ENCODE assay signal across 26 cellular contexts in the genomic region with DNA sequence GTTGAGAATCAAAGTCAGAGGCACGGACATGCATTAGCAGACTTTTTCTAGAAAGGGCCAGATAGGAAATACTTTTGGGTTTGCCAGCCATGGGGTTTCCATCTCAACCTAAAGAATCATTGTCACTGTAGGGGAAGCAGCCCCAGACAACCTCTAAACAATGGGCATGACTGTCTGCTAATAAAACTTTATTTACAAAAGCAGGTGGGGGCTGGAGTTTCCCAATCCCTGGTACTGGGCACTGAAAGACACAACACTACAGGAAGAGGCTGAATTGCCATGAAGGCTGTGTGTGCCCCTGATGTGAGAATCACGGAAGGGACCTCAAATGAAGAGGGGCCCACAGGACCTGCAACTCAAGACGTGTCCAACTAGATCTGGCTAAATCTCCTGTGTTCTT.
A peak's percentile ranks its signal among the peaks of the same experiment; 100 is the strongest.
DNase-seq lines count a peak whose midpoint lies in the region; ATAC-seq lines count a peak whose summit lies in the region.
"Had no signal": no experiment of that assay in that cellular context is flagged by ENCODE, and none has a peak within 500 bp of the region (broad histone marks: within the 10 kb centered on the region; RNA-seq: fewer than 3 reads in every experiment).

No MANE protein-coding gene starts in this region.

- peaks cover 48% of the 10 kb centered on the region for H3K4me1 Mint-ChIP-seq in activated CD4-positive, alpha-beta T cell treated with anti-CD3 and anti-CD28 coated beads for 36 hours
- peaks cover 33 to 50% (median 50%) of the 10 kb centered on the region in 3 donors for H3K4me1 Mint-ChIP-seq in CD8-positive, alpha-beta memory T cell
- peaks cover 42% of the 10 kb centered on the region for H3K4me1 Mint-ChIP-seq in activated T-helper 2 cell treated with anti-CD3 and anti-CD28 coated beads, Interferon-gamma antibody, Interleukin-2, Interleukin-4, amounts not matched to agents 10 μg/mL and 5 μg/mL and 100 μg/mL, durations not matched to agents 14 hours and 24 hours and 36 hours (ENCODE audit: low read depth)
- H3K4me1 Mint-ChIP-seq in immature natural killer cell, result peaks cover 26 to 47% of the 10 kb centered on the region in 2 donors

- no peak overlapping the region for H3K4me3 Mint-ChIP-seq in activated CD4-positive, alpha-beta T cell treated with anti-CD3 and anti-CD28 coated beads for 36 hours
- H3K4me3 Mint-ChIP-seq in CD8-positive, alpha-beta memory T cell, result no peak overlapping the region
- no peak overlapping the region for H3K4me3 Mint-ChIP-seq in activated T-helper 2 cell treated with anti-CD3 and anti-CD28 coated beads, Interferon-gamma antibody, Interleukin-2, Interleukin-4, amounts not matched to agents 10 μg/mL and 5 μg/mL and 100 μg/mL, durations not matched to agents 14 hours and 24 hours and 36 hours (ENCODE audit: low read depth)
- no peak overlapping the region for H3K4me3 Mint-ChIP-seq in immature natural killer cell
- H3K4me3 Mint-ChIP-seq: T-helper 1 cell treated with Interleukin-12 subunit alpha and Interleukin-12 subunit beta and Interleukin-4 antibody, amounts not matched to agents 30 μg/mL and 1 μg/mL, for 36 hours; type B pancreatic cell had no signal

- no peaks in the 10 kb centered on the region for H3K9me3 Mint-ChIP-seq in activated CD4-positive, alpha-beta T cell treated with anti-CD3 and anti-CD28 coated beads for 36 hours (ENCODE audit: low read depth)
- H3K9me3 Mint-ChIP-seq in CD8-positive, alpha-beta memory T cell, result no peaks in the 10 kb centered on the region
- no peaks in the 10 kb centered on the region for H3K9me3 Mint-ChIP-seq in activated T-helper 2 cell treated with anti-CD3 and anti-CD28 coated beads, Interferon-gamma antibody, Interleukin-2, Interleukin-4, amounts not matched to agents 10 μg/mL and 5 μg/mL and 100 μg/mL, durations not matched to agents 14 hours and 24 hours and 36 hours
- no peaks in the 10 kb centered on the region for H3K9me3 Mint-ChIP-seq in immature natural killer cell
- H3K9me3 Mint-ChIP-seq: T-helper 1 cell treated with Interleukin-12 subunit alpha and Interleukin-12 subunit beta and Interleukin-4 antibody, amounts not matched to agents 30 μg/mL and 1 μg/mL, for 36 hours; type B pancreatic cell had no signal

- H3K27me3 ChIP-seq in CD8-positive, alpha-beta memory T cell (ENCODE audit: insufficient read depth, low read length, poor library complexity, severe bottlenecking), result no peaks in the 10 kb centered on the region
- H3K27me3 ChIP-seq: gastroesophageal sphincter had no signal

- H3K4me1 ChIP-seq in CD8-positive, alpha-beta memory T cell (ENCODE audit: insufficient read depth, low read length), result peaks cover 32% of the 10 kb centered on the region
- H3K4me1 ChIP-seq: gastroesophageal sphincter had no signal

- no peaks in the 10 kb centered on the region for H3K9me3 ChIP-seq in CD8-positive, alpha-beta memory T cell (ENCODE audit: low read length)
- H3K9me3 ChIP-seq: gastroesophageal sphincter had no signal

- peak overlapping the region; percentile 10 for H3K27ac Mint-ChIP-seq in activated CD4-positive, alpha-beta T cell treated with anti-CD3 and anti-CD28 coated beads for 36 hours
- H3K27ac Mint-ChIP-seq in CD8-positive, alpha-beta memory T cell, result peak overlapping the region in 6 of 8 donors; percentile 17 to 82 (median 64)
- H3K27ac Mint-ChIP-seq in activated T-helper 2 cell treated with anti-CD3 and anti-CD28 coated beads, Interferon-gamma antibody, Interleukin-2, Interleukin-4, amounts not matched to agents 10 μg/mL and 5 μg/mL and 100 μg/mL, durations not matched to agents 14 hours and 24 hours and 36 hours, result peak overlapping the region; percentile 33
- peak overlapping the region in 4 of 6 donors; percentile 6 to 68 (median 44) for H3K27ac Mint-ChIP-seq in immature natural killer cell
- H3K27ac Mint-ChIP-seq: type B pancreatic cell had no signal

- intact Hi-C loops in activated CD4-positive, alpha-beta T cell treated with anti-CD3 and anti-CD28 coated beads for 36 hours (cut with DNase I, micrococcal nuclease), result no loop called here
- intact Hi-C loops in activated T-helper 2 cell treated with anti-CD3 and anti-CD28 coated beads, Interferon-gamma antibody, Interleukin-2, Interleukin-4, amounts not matched to agents 10 μg/mL and 5 μg/mL and 100 μg/mL, durations not matched to agents 14 hours and 24 hours and 36 hours (cut with micrococcal nuclease), result no loop called here

- ATAC-seq in activated CD4-positive, alpha-beta T cell treated with anti-CD3 and anti-CD28 coated beads for 36 hours, result no peak
- ATAC-seq in GM18868 (IDR thresholded peaks at IDR 0.05; ENCODE audit: unreplicated experiment), result no peak
- ATAC-seq: gastroesophageal sphincter, sciatic nerve had no signal

- in situ Hi-C loops in ACHN (cut with HindIII; ENCODE audit: low pct_ligation_motif_present, low pct_unique_long_range_greater_than_20kb, low sequenced_read_pairs), result no loop called here
- in situ Hi-C loops in G401 (cut with HindIII; ENCODE audit: low sequenced_read_pairs), result loop anchor here (5.0 kb wide), 1 partner anchor 116 kb away; no protein-coding TSS in a partner anchor

- peaks cover 75% of the 10 kb centered on the region for H3K36me3 Mint-ChIP-seq in activated CD4-positive, alpha-beta T cell treated with anti-CD3 and anti-CD28 coated beads for 36 hours (ENCODE audit: low read depth)
- H3K36me3 Mint-ChIP-seq in CD8-positive, alpha-beta memory T cell, result peaks cover 22 to 98% (median 31%) of the 10 kb centered on the region in 3 donors
- peaks cover 90% of the 10 kb centered on the region for H3K36me3 Mint-ChIP-seq in activated T-helper 2 cell treated with anti-CD3 and anti-CD28 coated beads, Interferon-gamma antibody, Interleukin-2, Interleukin-4, amounts not matched to agents 10 μg/mL and 5 μg/mL and 100 μg/mL, durations not matched to agents 14 hours and 24 hours and 36 hours (ENCODE audit: low read depth)
- H3K36me3 Mint-ChIP-seq in immature natural killer cell, result peaks cover 25 to 62% (median 44%) of the 10 kb centered on the region in 3 donors
- H3K36me3 Mint-ChIP-seq: type B pancreatic cell had no signal

- CTCF ChIA-PET in activated CD4-positive, alpha-beta T cell treated with anti-CD3 and anti-CD28 coated beads for 36 hours (lab: Charles Lee), result interaction anchor here (0.6 kb wide), 1 partner anchor 68 kb away, joined by 4 read pairs; no protein-coding TSS in a partner anchor
- CTCF ChIA-PET in CD8-positive, alpha-beta memory T cell (lab: Charles Lee), result no interaction called here

- POLR2A ChIA-PET in activated CD4-positive, alpha-beta T cell treated with anti-CD3 and anti-CD28 coated beads for 36 hours (lab: Charles Lee), result no interaction called here
- POLR2A ChIA-PET in CD8-positive, alpha-beta memory T cell (lab: Charles Lee), result no interaction called here

- H3K27ac ChIP-seq in CD8-positive, alpha-beta memory T cell (ENCODE audit: low read depth, low read length), result no peak overlapping the region
- H3K27ac ChIP-seq: 22Rv1, cardiac muscle cell, coronary artery, gastroesophageal sphincter, RWPE1 had no signal

- H3K27me3 Mint-ChIP-seq in activated CD4-positive, alpha-beta T cell treated with anti-CD3 and anti-CD28 coated beads for 36 hours, result no peaks in the 10 kb centered on the region
- peaks cover 0 to 2% of the 10 kb centered on the region in 2 donors for H3K27me3 Mint-ChIP-seq in CD8-positive, alpha-beta memory T cell
- no peaks in the 10 kb centered on the region for H3K27me3 Mint-ChIP-seq in activated T-helper 2 cell treated with anti-CD3 and anti-CD28 coated beads, Interferon-gamma antibody, Interleukin-2, Interleukin-4, amounts not matched to agents 10 μg/mL and 5 μg/mL and 100 μg/mL, durations not matched to agents 14 hours and 24 hours and 36 hours (ENCODE audit: low read depth)
- H3K27me3 Mint-ChIP-seq in immature natural killer cell (ENCODE audit: low read depth in 3 of 3), result peaks cover 8 to 49% (median 17%) of the 10 kb centered on the region in 3 donors
- H3K27me3 Mint-ChIP-seq: type B pancreatic cell had no signal

- no peak for DNase-seq in activated CD4-positive, alpha-beta T cell treated with anti-CD3 and anti-CD28 coated beads for 36 hours
- DNase-seq in activated CD4-positive, alpha-beta T cell treated with anti-CD3 and anti-CD28 coated beads, Interleukin-2, amount 50 U/mL, for 48 hours, result no peak
- no peak for DNase-seq in CD8-positive, alpha-beta memory T cell
- no peak for DNase-seq in activated T-helper 2 cell treated with anti-CD3 and anti-CD28 coated beads, Interferon-gamma antibody, Interleukin-2, Interleukin-4, amounts not matched to agents 10 μg/mL and 5 μg/mL and 100 μg/mL, durations not matched to agents 14 hours and 24 hours and 36 hours (ENCODE audit: low spot score)
- no peak for DNase-seq in immature natural killer cell
- DNase-seq in ACHN, result no peak
- DNase-seq in G401 (ENCODE audit: low spot score), result no peak
- DNase-seq: activated CD4-positive, alpha-beta T cell treated with anti-CD3 and anti-CD28 coated beads for 4 hours; activated gamma-delta T cell treated with Interleukin-2 at 50 U/mL for 16 hours; AML-193; GF-D8; hypothalamus; islet precursor cell; NCI-H1092 treated with DMSO at 0.1 percent for 48 hours; NCI-H1930; NCI-H2227 treated with DMSO at 0.1 percent for 48 hours; stimulated activated CD4-positive, alpha-beta T cell treated with anti-CD3 and anti-CD28 coated beads, Interleukin-15, amount 100 ng/mL, for 24 hours had no signal

- no peak overlapping the region for H3K4me3 ChIP-seq in CD8-positive, alpha-beta memory T cell (ENCODE audit: low read length)
- H3K4me3 ChIP-seq: cardiac muscle cell, coronary artery, gastroesophageal sphincter had no signal

- H3K36me3 ChIP-seq in CD8-positive, alpha-beta memory T cell (ENCODE audit: insufficient read depth, low read length), result peaks cover 77% of the 10 kb centered on the region
- H3K36me3 ChIP-seq: cardiac muscle cell had no signal

Comparison
In these comparisons a context has a peak if more than half of its experiments do, and no peak if none do; other contexts are left out.
1. H3K27ac Mint-ChIP-seq: peak in every context shown above with its lines; median percentile 64 in CD8-positive, alpha-beta memory T cell; 44 in immature natural killer cell; 33 in activated T-helper 2 cell treated with anti-CD3 and anti-CD28 coated beads, Interferon-gamma antibody, Interleukin-2, Interleukin-4, amounts not matched to agents 10 μg/mL and 5 μg/mL and 100 μg/mL, durations not matched to agents 14 hours and 24 hours and 36 hours; 10 in activated CD4-positive, alpha-beta T cell treated with anti-CD3 and anti-CD28 coated beads for 36 hours.